ENCODE assay signal across 14 cellular contexts in genomic region chr6:139983555-139984276, GRCh38.
A peak's percentile ranks its signal among the peaks of the same experiment; 100 is the strongest.
DNase-seq lines count a peak whose midpoint lies in the region; ATAC-seq and TF ChIP-seq lines count a peak whose summit lies in the region.
"Had no signal": no experiment of that assay in that cellular context is flagged by ENCODE, and none has a peak within 500 bp of the region (broad histone marks: within the 10 kb centered on the region; RNA-seq: fewer than 3 reads in every experiment).

No MANE protein-coding gene starts in this region.

- no peaks in the 10 kb centered on the region for H3K36me3 Mint-ChIP-seq in type B pancreatic cell
- H3K36me3 Mint-ChIP-seq: naive thymus-derived CD8-positive, alpha-beta T cell had no signal

- no peak for TF ChIP-seq CTCF in SK-N-SH (IDR thresholded peaks at IDR 0.05)
- no peak for TF ChIP-seq CTCF in coronary artery (IDR thresholded peaks at IDR 0.05)
- no peak for TF ChIP-seq CTCF in type B pancreatic cell (conservative IDR thresholded peaks at IDR 0.05)

- no peaks in the 10 kb centered on the region for H3K79me2 ChIP-seq in SK-N-SH (ENCODE audit: insufficient read depth)

- no peak for ATAC-seq in SK-N-SH treated with all-trans-retinoic acid at 6 μM for 48 hours
- ATAC-seq: naive thymus-derived CD8-positive, alpha-beta T cell; Right ventricle myocardium inferior had no signal

- peaks cover 57% of the 10 kb centered on the region for H3K4me1 Mint-ChIP-seq in type B pancreatic cell (ENCODE audit: unreplicated experiment)

- peaks cover 23% of the 10 kb centered on the region for H3F3A ChIP-seq in SK-N-SH (replicated peaks; ENCODE audit: insufficient read depth)

- POLR2A ChIA-PET in SK-N-SH (lab: Yijun Ruan, JAX): no interaction called here

- H4K20me1 ChIP-seq in SK-N-SH (ENCODE audit: insufficient read depth): no peaks in the 10 kb centered on the region

- H3K27me3 ChIP-seq in SK-N-SH (ENCODE audit: insufficient read depth): no peaks in the 10 kb centered on the region
- H3K27me3 ChIP-seq in muscle layer of colon (ENCODE audit: control insufficient read depth in 1 of 2, insufficient read depth in 2 of 2, low read length in 2 of 2): no peaks in the 10 kb centered on the region
- H3K27me3 ChIP-seq: tibial nerve had no signal

- DNase-seq in SK-N-SH (no peak), coronary artery (ENCODE audit: low spot score) (no peak), type B pancreatic cell (ENCODE audit: extremely low spot score, unreplicated experiment) (no peak), glomerular visceral epithelial cell (ENCODE audit: extremely low spot score) (no peak), NCI-H2196 treated with DMSO at 0.1 percent for 48 hours (lab: John Stamatoyannopoulos, UW; ENCODE audit: unreplicated experiment) (no peak)
- DNase-seq in stimulated activated CD4-positive, alpha-beta T cell treated with anti-CD3 and anti-CD28 coated beads, Interleukin-4, amount 100 ng/mL, for 1 hour: no peak
- DNase-seq: activated CD4-positive, CD25-positive, alpha-beta regulatory T cell treated with anti-CD3 and anti-CD28 coated beads, Interleukin-2, amount 50 U/mL, for 72 hours; naive thymus-derived CD8-positive, alpha-beta T cell; NCI-H226 had no signal

- H3K27ac ChIP-seq in SK-N-SH (ENCODE audit: low read depth in 2 of 2, low read length in 1 of 2) (peak overlapping the region; percentile 71 to 85; a peak in 3 of 4 replicates), coronary artery (peak overlapping the region; percentile 58 to 85), muscle layer of colon (ENCODE audit: low read depth, low read length) (peak overlapping the region; percentile 70)

- no peaks in the 10 kb centered on the region for H3K27me3 Mint-ChIP-seq in type B pancreatic cell
- H3K27me3 Mint-ChIP-seq: dendritic cell treated with granulocyte-macrophage colony-stimulating factor and Interleukin-4, amounts not matched to agents 40 ng/mL and 50 ng/mL, for 4 days had no signal

- peak overlapping the region; percentile 1; the same call in 1 of the 2 replicates for H3K4me2 ChIP-seq in SK-N-SH

- no peak overlapping the region for H3K4me3 ChIP-seq in SK-N-SH (ENCODE audit: low read depth in 2 of 2, low read length in 1 of 2)
- no peak overlapping the region for H3K4me3 ChIP-seq in coronary artery
- H3K4me3 ChIP-seq in muscle layer of colon (ENCODE audit: low read depth in 1 of 2, low read length in 2 of 2): no peak overlapping the region
- H3K4me3 ChIP-seq: tibial nerve had no signal

- H3K9me2 ChIP-seq in SK-N-SH: no peaks in the 10 kb centered on the region

- no peak for TF ChIP-seq RAD21 in SK-N-SH (IDR thresholded peaks at IDR 0.05; ENCODE audit: low read length)

- CTCF ChIA-PET in SK-N-SH (lab: Yijun Ruan, JAX): interaction anchor here (0.9 to 1.1 kb wide), 2 partner anchors 19 to 237 kb away, joined by 3 read pairs; no protein-coding TSS in a partner anchor

- no peak overlapping the region; the same call in 1 of the 2 replicates for H3K9ac ChIP-seq in SK-N-SH
- H3K9ac ChIP-seq in muscle layer of colon (ENCODE audit: low read length): no peak overlapping the region

- WGBS in SK-N-SH (ENCODE audit: low lambda C conversion rate): 89% methylated on average over 5 of the region's 5 CpGs

- no peak overlapping the region for H3K4me3 Mint-ChIP-seq in type B pancreatic cell
- H3K4me3 Mint-ChIP-seq: dendritic cell treated with granulocyte-macrophage colony-stimulating factor and Interleukin-4, amounts not matched to agents 40 ng/mL and 50 ng/mL, for 4 days; naive thymus-derived CD8-positive, alpha-beta T cell had no signal

- peaks cover 5% of the 10 kb centered on the region for H3K9me3 Mint-ChIP-seq in type B pancreatic cell
- H3K9me3 Mint-ChIP-seq: dendritic cell treated with granulocyte-macrophage colony-stimulating factor and Interleukin-4, amounts not matched to agents 40 ng/mL and 50 ng/mL, for 4 days; naive thymus-derived CD8-positive, alpha-beta T cell had no signal

- H3K36me3 ChIP-seq in SK-N-SH (replicated peaks in 1 of 2; ENCODE audit: control insufficient read depth in 1 of 2, insufficient read depth in 2 of 2, low read length in 1 of 2) (no peaks in the 10 kb centered on the region), muscle layer of colon (ENCODE audit: insufficient read depth, low read length) (no peaks in the 10 kb centered on the region)
- H3K36me3 ChIP-seq: tibial nerve had no signal

- H3K9me3 ChIP-seq in SK-N-SH: no peaks in the 10 kb centered on the region
- H3K9me3 ChIP-seq in muscle layer of colon (ENCODE audit: low read length): no peaks in the 10 kb centered on the region
- H3K9me3 ChIP-seq: tibial nerve had no signal

- no peak for TF ChIP-seq EP300 in SK-N-SH (IDR thresholded peaks at IDR 0.05; ENCODE audit: borderline replicate concordance in 1 of 2, low read depth in 1 of 2, low read length in 1 of 2)

- peak overlapping the region; percentile 71 for H2AFZ ChIP-seq in SK-N-SH (ENCODE audit: low read depth)

- H3K4me1 ChIP-seq in SK-N-SH (ENCODE audit: control insufficient read depth in 1 of 2, insufficient read depth in 2 of 2, low read depth in 1 of 2, low read length in 1 of 2) (peaks cover 15 to 31% of the 10 kb centered on the region in 2 experiments), muscle layer of colon (ENCODE audit: insufficient read depth, low read length) (peaks cover 29% of the 10 kb centered on the region)

- peak overlapping the region; percentile 81 for H3K27ac Mint-ChIP-seq in type B pancreatic cell
- H3K27ac Mint-ChIP-seq: dendritic cell treated with granulocyte-macrophage colony-stimulating factor and Interleukin-4, amounts not matched to agents 40 ng/mL and 50 ng/mL, for 4 days; naive thymus-derived CD8-positive, alpha-beta T cell had no signal

TF ChIP-seq in SK-N-SH, 30 proteins besides CTCF, POLR2A, EP300 and RAD21 (continues in another document):
- TF ChIP-seq NRF1 (IDR thresholded peaks at IDR 0.05; ENCODE audit: low read depth, low read length) (no peak), NFIC (IDR thresholded peaks at IDR 0.05; ENCODE audit: borderline replicate concordance) (no peak), GABPA (IDR thresholded peaks at IDR 0.05; ENCODE audit: low read depth) (no peak), RXRA (IDR thresholded peaks at IDR 0.05; ENCODE audit: borderline replicate concordance, low read depth) (no peak), RFX5 (IDR thresholded peaks at IDR 0.05; ENCODE audit: low read length) (no peak), IRF3 (IDR thresholded peaks at IDR 0.05; ENCODE audit: low read depth, low read length) (no peak), JUND (IDR thresholded peaks at IDR 0.05) (no peak), YY1 (IDR thresholded peaks at IDR 0.05; ENCODE audit: low read depth) (no peak), TAF1 (IDR thresholded peaks at IDR 0.05; ENCODE audit: borderline replicate concordance, low read depth, low read length) (no peak), CHD2 (IDR thresholded peaks at IDR 0.05; ENCODE audit: low read length, partially characterized antibody) (no peak), FOXM1 (IDR thresholded peaks at IDR 0.05; ENCODE audit: low read depth) (no peak), POLR2AphosphoS5 (IDR thresholded peaks at IDR 0.05; ENCODE audit: low read depth, low read length) (no peak), GATA2 (CRISPR knock-in tag; IDR thresholded peaks at IDR 0.05) (no peak), FOSL2 (IDR thresholded peaks at IDR 0.05; ENCODE audit: borderline replicate concordance, low read depth) (no peak)

TF ChIP-seq in SK-N-SH treated with all-trans-retinoic acid at 6 μM for 48 hours, 23 proteins besides CTCF, POLR2A, EP300 and RAD21:
- TF ChIP-seq CSDC2 (CRISPR knock-in tag; IDR thresholded peaks at IDR 0.05) (no peak), TOX (CRISPR knock-in tag; IDR thresholded peaks at IDR 0.05; ENCODE audit: borderline replicate concordance) (no peak), RARB (CRISPR knock-in tag; IDR thresholded peaks at IDR 0.05) (no peak), ZFP30 (CRISPR knock-in tag; IDR thresholded peaks at IDR 0.05) (no peak)
